Comparison of ENCODE assay signal across 8 cellular contexts in genomic region chr13:51801631-51802099, GRCh38. TPM values are rescaled to one million over a fixed set of nuclear protein-coding genes. Genes with fewer than 3 reads are reported as not detected.
DNase-seq lines count a peak whose midpoint lies in the region; ATAC-seq, FAIRE-seq and TF ChIP-seq lines count a peak whose summit lies in the region.

No MANE protein-coding gene starts in this region.

- RAD21 ChIA-PET in HCT116 (lab: Charles Lee; ENCODE audit: low non-redundant PET in 1 of 2, low total read pairs in 2 of 2, uncharacterized antibody in 2 of 2, unreplicated experiment in 2 of 2) = no interaction called here

- no peak for ATAC-seq in HCT116
- ATAC-seq in psoas muscle = no peak
- no peak for ATAC-seq in HG03460 (IDR thresholded peaks at IDR 0.05; ENCODE audit: unreplicated experiment)
- ATAC-seq in WTC11 = no peak

- no peak overlapping the region for H2AFZ ChIP-seq in HCT116 (ENCODE audit: low read depth, low read length, poor library complexity, severe bottlenecking)

- no peaks in the 10 kb centered on the region for H3K9me2 ChIP-seq in HCT116 (ENCODE audit: insufficient read depth)

- no TSS peak for BruUV-seq in HCT116 (replicated peaks; lab: Mats Ljungman, UMichigan)

- TF ChIP-seq CTCF in HCT116 (IDR thresholded peaks at IDR 0.05 in 2 of 3, conservative IDR thresholded peaks at IDR 0.05 in 1 of 3; ENCODE audit: borderline replicate concordance in 1 of 3, insufficient read depth in 1 of 3, low read depth in 2 of 3, low read length in 2 of 3) = no peak
- no peak for TF ChIP-seq CTCF in VCaP (conservative IDR thresholded peaks at IDR 0.05)
- TF ChIP-seq CTCF in psoas muscle (IDR thresholded peaks at IDR 0.05) = no peak
- no peak for TF ChIP-seq CTCF in WTC11 (IDR thresholded peaks at IDR 0.05)

- peaks cover 22 to 37% of the 10 kb centered on the region in 2 experiments for H3K4me1 ChIP-seq in HCT116 (ENCODE audit: control insufficient read depth in 1 of 2, insufficient read depth in 2 of 2, low read length in 2 of 2)
- peaks cover 26% of the 10 kb centered on the region for H3K4me1 ChIP-seq in psoas muscle

- H3K4me1 Mint-ChIP-seq in WTC11 = peaks cover 64% of the 10 kb centered on the region

- POLR2A ChIA-PET in HCT116 (lab: Charles Lee) (interaction anchor here (0.8 to 2.6 kb wide), 3 partner anchors 8 to 358 kb away, joined by 3 to 9 read pairs (median 3); partner anchors contain the start of gene INTS6), WTC11 (lab: Charles Lee) (no interaction called here)

- no peaks in the 10 kb centered on the region for H3K9me3 Mint-ChIP-seq in WTC11

- no peak for TF ChIP-seq RAD21 in HCT116 (IDR thresholded peaks at IDR 0.05; ENCODE audit: low read depth)

- DNase-seq in HCT116 (ENCODE audit: low read depth, low spot score) (no peak), cardiac septum (ENCODE audit: low spot score) (peak; percentile 85), psoas muscle (peak; percentile 72 to 76), WTC11 (ENCODE audit: low spot score) (no peak), H7 (no peak), RCC 7860 (ENCODE audit: low spot score) (no peak)

- CTCF ChIA-PET in HCT116 (lab: Charles Lee) = interaction anchor here (0.7 to 1.3 kb wide), 6 partner anchors 13 to 676 kb away, joined by 3 to 9 read pairs (median 4); no protein-coding TSS in a partner anchor
- CTCF ChIA-PET in WTC11 (lab: Charles Lee) = interaction anchor here (0.8 to 1.2 kb wide), 2 partner anchors 33 to 516 kb away, joined by 4 to 5 read pairs; no protein-coding TSS in a partner anchor

- FAIRE-seq in RCC 7860 (lab: Jason Lieb, UNC) = no peak

- no peak overlapping the region for H3K9ac ChIP-seq in HCT116 (ENCODE audit: low read length)

- no peaks in the 10 kb centered on the region for H3K27me3 ChIP-seq in HCT116 (ENCODE audit: insufficient read depth, low read length)
- no peaks in the 10 kb centered on the region for H3K27me3 ChIP-seq in psoas muscle (ENCODE audit: insufficient read depth in 3 of 3, low read length in 2 of 3)
- H3K27me3 ChIP-seq in H7 (ENCODE audit: control insufficient read depth, insufficient read depth, low read length) = no peaks in the 10 kb centered on the region; the same call in 1 of the 2 replicates

- H3K79me2 ChIP-seq in HCT116 (ENCODE audit: insufficient read depth, low read length) = no peaks in the 10 kb centered on the region

- peaks cover 4% of the 10 kb centered on the region; the same call in 1 of the 2 replicates for H3K27me3 Mint-ChIP-seq in WTC11 (ENCODE audit: low read depth)

- intact Hi-C loops in HCT116 (cut with micrococcal nuclease) (loop anchor here (2.0 to 5.0 kb wide), 2 partner anchors 349 to 651 kb away; partner anchors contain the start of genes INTS6 and VPS36), cardiac septum (cut with DNase I) (loop anchor here (5.0 kb wide), 4 partner anchors 34 to 349 kb away; partner anchors contain the start of genes INTS6 and WDFY2), psoas muscle (cut with DNase I) (loop anchor here (5.0 to 10.0 kb wide), 4 partner anchors 219 to 853 kb away; partner anchors contain the start of genes INTS6 (in 2 of the 2), SUGT1 (in 1 of the 2) and WDFY2 (in 1 of the 2))

- TF ChIP-seq POLR2A in HCT116 (IDR thresholded peaks at IDR 0.05; ENCODE audit: borderline replicate concordance, extremely low read depth, insufficient read depth, insufficient read length) = no peak

- H3K27ac ChIP-seq in HCT116 (ENCODE audit: low read depth, low read length) (no peak overlapping the region), VCaP (peak overlapping the region; percentile 95), psoas muscle (peak overlapping the region; percentile 71)

- WGBS in psoas muscle, 3 donors = 23 to 35% (median 26%) methylated on average over 7 of the region's 7 CpGs

- H3K9me3 ChIP-seq in HCT116 (ENCODE audit: control insufficient read depth in 1 of 2, insufficient read depth in 1 of 2, low read depth in 1 of 2, low read length in 2 of 2) (no peaks in the 10 kb centered on the region), psoas muscle (no peaks in the 10 kb centered on the region)

- H3K36me3 Mint-ChIP-seq in WTC11 = no peaks in the 10 kb centered on the region

- no peaks in the 10 kb centered on the region for H3K36me3 ChIP-seq in HCT116 (ENCODE audit: control insufficient read depth in 1 of 2, insufficient read depth in 2 of 2, low read length in 2 of 2)
- peaks cover 0 to 20% of the 10 kb centered on the region in 2 donors for H3K36me3 ChIP-seq in psoas muscle (ENCODE audit: insufficient read depth in 1 of 2, low read depth in 1 of 2)
- H3K36me3 ChIP-seq in H7 (replicated peaks; ENCODE audit: control insufficient read depth, insufficient read depth, low read length) = no peaks in the 10 kb centered on the region

- H3K4me2 ChIP-seq in HCT116 (ENCODE audit: low read length) = peak overlapping the region; percentile 95

- H4K20me1 ChIP-seq in HCT116 (ENCODE audit: insufficient read depth) = no peaks in the 10 kb centered on the region

- no peak overlapping the region for H3K27ac Mint-ChIP-seq in WTC11

- H3K4me3 ChIP-seq in HCT116 (replicated peaks in 1 of 2; ENCODE audit: low read depth in 1 of 2, low read length in 2 of 2) (no peak overlapping the region; a peak in 1 of 4 replicates), psoas muscle (no peak overlapping the region), H7 (ENCODE audit: insufficient read depth, low read depth, low read length) (no peak overlapping the region)

- no peak overlapping the region for H3K4me3 Mint-ChIP-seq in WTC11

TF ChIP-seq in HCT116, 20 proteins besides CTCF, POLR2A, EP300 and RAD21:
- TF ChIP-seq JUND (IDR thresholded peaks at IDR 0.05) = no peak
- TF ChIP-seq, protein P1, sequence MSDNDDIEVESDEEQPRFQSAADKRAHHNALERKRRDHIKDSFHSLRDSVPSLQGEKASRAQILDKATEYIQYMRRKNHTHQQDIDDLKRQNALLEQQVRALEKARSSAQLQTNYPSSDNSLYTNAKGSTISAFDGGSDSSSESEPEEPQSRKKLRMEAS (IDR thresholded peaks at IDR 0.05) = no peak

TF ChIP-seq in WTC11, 78 proteins besides CTCF, POLR2A, EP300 and RAD21:
- TF ChIP-seq ZNF671 (CRISPR knock-in tag; IDR thresholded peaks at IDR 0.05) = no peak
- TF ChIP-seq RORB (CRISPR knock-in tag; IDR thresholded peaks at IDR 0.05) = no peak
TF ChIP-seq in WTC11: peak in this region for 0.

RNA-seq across cellular contexts. Expression of gene DHRS12, which starts 2.3 kb away (rescaled TPM):
- 3.9 TPM for total RNA-seq in HCT116 (2021; ENCODE audit: unreplicated experiment)
- polyA plus RNA-seq in HCT116 (2012) = 4.9 and 5.6 TPM in 2 replicates
- total RNA-seq in cardiac septum = 9.8 TPM
- 10 to 100 TPM in 1 of 4 donors, 1 to 10 TPM in 3; 4.1 to 10.1 (median 6.9) TPM for total RNA-seq in psoas muscle
- polyA plus RNA-seq in psoas muscle = 1 to 10 TPM; 3.4 to 4.9 (median 3.4) TPM
- total RNA-seq in WTC11 (2021) = 10.2 to 14.8 TPM (median 12.9 TPM) in 3 replicates
- 7.7 and 7.8 TPM in 2 replicates for total RNA-seq in H7 (2014; rRNA removed; shearing (Covaris generic))

RNA-seq across cellular contexts. Expression of gene TMEM272, which starts 43.3 kb away (rescaled TPM):
- total RNA-seq in HCT116 (2021; ENCODE audit: unreplicated experiment) (0.17 TPM), cardiac septum (1.7 TPM), psoas muscle (under 1 TPM in 3 of 4 donors, not detected in 1; 0.30 to 0.49 (median 0.30) TPM), WTC11 (2021) (0.09 to 0.21 TPM in 2 of 3 replicates, not detected in the other)
- 0.04 TPM in 1 of 2 replicates, not detected in the other for polyA plus RNA-seq in HCT116 (2012)
- under 1 TPM; 0.17 to 0.25 (median 0.18) TPM for polyA plus RNA-seq in psoas muscle
- total RNA-seq in H7 (2014; rRNA removed; shearing (Covaris generic)) = not detected in 2 replicates

Comparison
In these comparisons a context has a peak if more than half of its experiments do, and no peak if none do; other contexts are left out.
1. DNase-seq: peak in cardiac septum (single experiment) and psoas muscle (2 of 2); none in HCT116 (single experiment), WTC11 (single experiment), H7 (single experiment) and RCC 7860 (single experiment).